In the genomic region with DNA sequence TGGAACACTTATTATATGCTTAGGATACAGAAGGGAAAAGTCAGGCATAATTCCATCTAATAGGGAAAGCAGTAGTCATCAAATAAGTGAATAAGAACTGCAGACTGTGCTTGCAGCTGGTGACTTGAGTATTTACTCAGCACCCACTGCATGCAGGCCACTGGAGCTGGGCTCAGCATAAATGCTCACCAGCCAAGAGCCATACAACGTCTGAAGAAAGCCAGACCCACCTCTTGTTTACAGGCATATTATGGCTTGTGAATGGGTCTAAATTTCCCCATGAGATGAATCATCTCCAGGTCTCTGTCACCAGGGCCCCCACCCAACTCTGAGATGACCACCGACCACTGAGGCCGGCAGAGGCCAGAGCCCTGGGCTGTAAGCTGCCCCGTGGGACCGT, we compare ENCODE assay signal across 25 cellular contexts.
"Had no signal": no experiment of that assay in that cellular context is flagged by ENCODE, and none has a peak within 500 bp of the region (broad histone marks: within the 10 kb centered on the region; RNA-seq: fewer than 3 reads in every experiment).

No MANE protein-coding gene starts in this region.

- H3K36me3 ChIP-seq: breast epithelium, esophagus muscularis mucosa, gastroesophageal sphincter, heart left ventricle, neutrophil, right lobe of liver had no signal

- ATAC-seq: gastroesophageal sphincter; heart left ventricle; left lobe of liver; natural killer cell treated with Interleukin-12 subunit alpha and Interleukin-12 subunit beta and Interleukin-15 and Interleukin-18, amount 100 ng/mL, for 72 hours; right lobe of liver; stimulated activated memory B cell treated with anti-CD40 and anti-IgM and Interleukin-4, amounts not matched to agents 10 μg/mL and 1 μg/mL and 100 μg/mL, for 72 hours; T-helper 17 cell had no signal

- H3K9me3 ChIP-seq: breast epithelium, esophagus muscularis mucosa, gastroesophageal sphincter, neutrophil, right lobe of liver had no signal

- H3K4me3 ChIP-seq: breast epithelium, dorsolateral prefrontal cortex, esophagus muscularis mucosa, gastroesophageal sphincter, heart left ventricle, lung, right lobe of liver, smooth muscle cell had no signal

- H3K27me3 ChIP-seq: breast epithelium, dorsolateral prefrontal cortex, esophagus muscularis mucosa, gastroesophageal sphincter, heart left ventricle, neutrophil, right lobe of liver had no signal

- H3K27ac ChIP-seq: breast epithelium, dorsolateral prefrontal cortex, esophagus muscularis mucosa, gastroesophageal sphincter, neutrophil, parathyroid adenoma, right lobe of liver had no signal

- DNase-seq: activated B cell treated with CpG ODN at 0.5 μM for 24 hours; activated CD4-positive, alpha-beta T cell treated with anti-CD3 and anti-CD28 coated beads for 4 hours; activated CD4-positive, alpha-beta T cell treated with anti-CD3 and anti-CD28 coated beads, Interleukin-2, amount 50 U/mL, for 48 hours; activated CD8-positive, alpha-beta memory T cell treated with anti-CD3 and anti-CD28 coated beads, Interleukin-2, amount 50 U/mL, for 48 hours; activated naive CD4-positive, alpha-beta T cell treated with Interleukin-2 at 50 U/mL for 16 hours; activated naive CD8-positive, alpha-beta T cell treated with anti-CD3 and anti-CD28 coated beads for 36 hours; activated T-cell treated with anti-CD3 and anti-CD28 coated beads, Interleukin-2, amount 50 U/mL, for 48 hours; amniotic stem cell; dorsolateral prefrontal cortex; heart left ventricle; midbrain; stimulated activated CD4-positive, alpha-beta T cell treated with anti-CD3 and anti-CD28 coated beads, Interleukin-15, amount 100 ng/mL, for 24 hours; SW 1271; T-helper 17 cell had no signal

- H3K4me1 ChIP-seq: breast epithelium, parathyroid adenoma, right lobe of liver had no signal
